1 cellular context compared by ENCODE assay signal in genomic region chr6:144741659-144742058, GRCh38.
TF ChIP-seq lines count a peak whose summit lies in the region.

No MANE protein-coding gene starts in this region.

TF ChIP-seq in GM23338, 12 proteins besides CTCF, POLR2A, EP300 and RAD21 (continued from another document):
- TF ChIP-seq, protein P1, sequence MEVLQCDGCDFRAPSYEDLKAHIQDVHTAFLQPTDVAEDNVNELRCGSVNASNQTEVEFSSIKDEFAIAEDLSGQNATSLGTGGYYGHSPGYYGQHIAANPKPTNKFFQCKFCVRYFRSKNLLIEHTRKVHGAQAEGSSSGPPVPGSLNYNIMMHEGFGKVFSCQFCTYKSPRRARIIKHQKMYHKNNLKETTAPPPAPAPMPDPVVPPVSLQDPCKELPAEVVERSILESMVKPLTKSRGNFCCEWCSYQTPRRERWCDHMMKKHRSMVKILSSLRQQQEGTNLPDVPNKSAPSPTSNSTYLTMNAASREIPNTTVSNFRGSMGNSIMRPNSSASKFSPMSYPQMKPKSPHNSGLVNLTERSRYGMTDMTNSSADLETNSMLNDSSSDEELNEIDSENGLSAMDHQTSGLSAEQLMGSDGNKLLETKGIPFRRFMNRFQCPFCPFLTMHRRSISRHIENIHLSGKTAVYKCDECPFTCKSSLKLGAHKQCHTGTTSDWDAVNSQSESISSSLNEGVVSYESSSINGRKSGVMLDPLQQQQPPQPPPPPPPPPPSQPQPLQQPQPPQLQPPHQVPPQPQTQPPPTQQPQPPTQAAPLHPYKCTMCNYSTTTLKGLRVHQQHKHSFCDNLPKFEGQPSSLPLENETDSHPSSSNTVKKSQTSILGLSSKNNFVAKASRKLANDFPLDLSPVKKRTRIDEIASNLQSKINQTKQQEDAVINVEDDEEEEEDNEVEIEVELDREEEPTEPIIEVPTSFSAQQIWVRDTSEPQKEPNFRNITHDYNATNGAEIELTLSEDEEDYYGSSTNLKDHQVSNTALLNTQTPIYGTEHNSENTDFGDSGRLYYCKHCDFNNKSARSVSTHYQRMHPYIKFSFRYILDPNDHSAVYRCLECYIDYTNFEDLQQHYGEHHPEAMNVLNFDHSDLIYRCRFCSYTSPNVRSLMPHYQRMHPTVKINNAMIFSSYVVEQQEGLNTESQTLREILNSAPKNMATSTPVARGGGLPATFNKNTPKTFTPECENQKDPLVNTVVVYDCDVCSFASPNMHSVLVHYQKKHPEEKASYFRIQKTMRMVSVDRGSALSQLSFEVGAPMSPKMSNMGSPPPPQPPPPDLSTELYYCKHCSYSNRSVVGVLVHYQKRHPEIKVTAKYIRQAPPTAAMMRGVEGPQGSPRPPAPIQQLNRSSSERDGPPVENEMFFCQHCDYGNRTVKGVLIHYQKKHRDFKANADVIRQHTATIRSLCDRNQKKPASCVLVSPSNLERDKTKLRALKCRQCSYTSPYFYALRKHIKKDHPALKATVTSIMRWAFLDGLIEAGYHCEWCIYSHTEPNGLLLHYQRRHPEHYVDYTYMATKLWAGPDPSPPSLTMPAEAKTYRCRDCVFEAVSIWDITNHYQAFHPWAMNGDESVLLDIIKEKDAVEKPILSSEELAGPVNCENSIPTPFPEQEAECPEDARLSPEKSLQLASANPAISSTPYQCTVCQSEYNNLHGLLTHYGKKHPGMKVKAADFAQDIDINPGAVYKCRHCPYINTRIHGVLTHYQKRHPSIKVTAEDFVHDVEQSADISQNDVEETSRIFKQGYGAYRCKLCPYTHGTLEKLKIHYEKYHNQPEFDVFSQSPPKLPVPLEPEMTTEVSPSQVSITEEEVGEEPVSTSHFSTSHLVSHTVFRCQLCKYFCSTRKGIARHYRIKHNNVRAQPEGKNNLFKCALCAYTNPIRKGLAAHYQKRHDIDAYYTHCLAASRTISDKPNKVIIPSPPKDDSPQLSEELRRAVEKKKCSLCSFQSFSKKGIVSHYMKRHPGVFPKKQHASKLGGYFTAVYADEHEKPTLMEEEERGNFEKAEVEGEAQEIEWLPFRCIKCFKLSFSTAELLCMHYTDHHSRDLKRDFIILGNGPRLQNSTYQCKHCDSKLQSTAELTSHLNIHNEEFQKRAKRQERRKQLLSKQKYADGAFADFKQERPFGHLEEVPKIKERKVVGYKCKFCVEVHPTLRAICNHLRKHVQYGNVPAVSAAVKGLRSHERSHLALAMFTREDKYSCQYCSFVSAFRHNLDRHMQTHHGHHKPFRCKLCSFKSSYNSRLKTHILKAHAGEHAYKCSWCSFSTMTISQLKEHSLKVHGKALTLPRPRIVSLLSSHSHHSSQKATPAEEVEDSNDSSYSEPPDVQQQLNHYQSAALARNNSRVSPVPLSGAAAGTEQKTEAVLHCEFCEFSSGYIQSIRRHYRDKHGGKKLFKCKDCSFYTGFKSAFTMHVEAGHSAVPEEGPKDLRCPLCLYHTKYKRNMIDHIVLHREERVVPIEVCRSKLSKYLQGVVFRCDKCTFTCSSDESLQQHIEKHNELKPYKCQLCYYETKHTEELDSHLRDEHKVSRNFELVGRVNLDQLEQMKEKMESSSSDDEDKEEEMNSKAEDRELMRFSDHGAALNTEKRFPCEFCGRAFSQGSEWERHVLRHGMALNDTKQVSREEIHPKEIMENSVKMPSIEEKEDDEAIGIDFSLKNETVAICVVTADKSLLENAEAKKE (CRISPR knock-in tag; IDR thresholded peaks at IDR 0.05) = no peak
- TF ChIP-seq STAT1 (IDR thresholded peaks at IDR 0.05; ENCODE audit: unreplicated experiment) = no peak
- TF ChIP-seq NANOG (IDR thresholded peaks at IDR 0.05; ENCODE audit: borderline replicate concordance) = no peak
